In genomic region chr19:41479757-41480191, GRCh38 we compare ENCODE assay signal across 16 cellular contexts. TPM values are rescaled to one million over a fixed set of nuclear protein-coding genes. Genes with fewer than 3 reads are reported as not detected.
DNase-seq lines count a peak whose midpoint lies in the region; TF ChIP-seq lines count a peak whose summit lies in the region.
"Had no signal": no experiment of that assay in that cellular context is flagged by ENCODE, and none has a peak within 500 bp of the region (broad histone marks: within the 10 kb centered on the region; RNA-seq: fewer than 3 reads in every experiment).

No MANE protein-coding gene starts in this region.

- no peak overlapping the region for H2AFZ ChIP-seq in mammary epithelial cell (ENCODE audit: low read depth, low read length)

- POLR2A ChIA-PET in MCF 10A (lab: Yijun Ruan, JAX) = no interaction called here

- H3K36me3 ChIP-seq in mammary epithelial cell (ENCODE audit: insufficient read depth, low read length) (no peaks in the 10 kb centered on the region), liver (ENCODE audit: control insufficient read depth in 4 of 4, insufficient read depth in 3 of 4, low read depth in 1 of 4, low read length in 3 of 4) (no peaks in the 10 kb centered on the region), uterus (no peaks in the 10 kb centered on the region)

- H3K4me3 ChIP-seq in mammary epithelial cell (replicated peaks in 1 of 3; ENCODE audit: insufficient read depth in 1 of 3, low read depth in 2 of 3, low read length in 3 of 3) (no peak overlapping the region), liver (ENCODE audit: low read depth in 1 of 3, low read length in 3 of 3) (no peak overlapping the region), uterus (no peak overlapping the region)

- H4K20me1 ChIP-seq in mammary epithelial cell (ENCODE audit: insufficient read depth, low read length) = no peaks in the 10 kb centered on the region

- H3K4me1 Mint-ChIP-seq in MCF 10A (ENCODE audit: insufficient read depth, unreplicated experiment) = peaks cover 7% of the 10 kb centered on the region
- peaks cover 11% of the 10 kb centered on the region for H3K4me1 Mint-ChIP-seq in dendritic cell treated with granulocyte-macrophage colony-stimulating factor and Interleukin-4, amounts not matched to agents 40 ng/mL and 50 ng/mL, for 4 days (ENCODE audit: low read depth)
- H3K4me1 Mint-ChIP-seq: activated naive CD8-positive, alpha-beta T cell treated with anti-CD3 and anti-CD28 coated beads, Interleukin-2, amount 10 ng/mL, durations not matched to agents 7 days and 5 days had no signal

- BruUV-seq in MCF 10A (replicated peaks; lab: Mats Ljungman, UMichigan) (no TSS peak), mammary epithelial cell (replicated peaks; lab: Mats Ljungman, UMichigan) (no TSS peak)

- CTCF ChIA-PET in MCF 10A (lab: Yijun Ruan, JAX) = interaction anchor here (0.7 to 2.1 kb wide), 4 partner anchors 30 to 114 kb away, joined by 3 to 5 read pairs (median 4); no protein-coding TSS in a partner anchor
- CTCF ChIA-PET in mammary epithelial cell (lab: Charles Lee; ENCODE audit: low non-redundant PET) = no interaction called here

- peaks cover 85% of the 10 kb centered on the region for H3K27me3 Mint-ChIP-seq in MCF 10A (ENCODE audit: insufficient read depth, unreplicated experiment)
- peaks cover 41% of the 10 kb centered on the region for H3K27me3 Mint-ChIP-seq in dendritic cell treated with granulocyte-macrophage colony-stimulating factor and Interleukin-4, amounts not matched to agents 40 ng/mL and 50 ng/mL, for 4 days

- no peaks in the 10 kb centered on the region for H3K4me1 ChIP-seq in mammary epithelial cell (ENCODE audit: insufficient read depth, low read length)
- no peaks in the 10 kb centered on the region for H3K4me1 ChIP-seq in liver (ENCODE audit: control insufficient read depth in 4 of 4, insufficient read depth in 4 of 4, low read length in 3 of 4)
- H3K4me1 ChIP-seq in uterus = no peaks in the 10 kb centered on the region

- no peak for TF ChIP-seq RAD21 in liver (IDR thresholded peaks at IDR 0.05)

- no peaks in the 10 kb centered on the region for H3K9me3 Mint-ChIP-seq in MCF 10A (ENCODE audit: unreplicated experiment)
- no peaks in the 10 kb centered on the region for H3K9me3 Mint-ChIP-seq in dendritic cell treated with granulocyte-macrophage colony-stimulating factor and Interleukin-4, amounts not matched to agents 40 ng/mL and 50 ng/mL, for 4 days
- H3K9me3 Mint-ChIP-seq: activated naive CD8-positive, alpha-beta T cell treated with anti-CD3 and anti-CD28 coated beads, Interleukin-2, amount 10 ng/mL, durations not matched to agents 7 days and 5 days had no signal

- peak; percentile 38 for DNase-seq in MCF 10A (ENCODE audit: unreplicated experiment)
- no peak for DNase-seq in mammary epithelial cell
- peak in 1 of 2 donors; percentile 74 for DNase-seq in uterus
- no peak for DNase-seq in NCI-H1417 treated with DMSO at 0.1 percent for 48 hours (lab: John Stamatoyannopoulos, UW)
- no peak for DNase-seq in GM19240 (ENCODE audit: insufficient read length, low spot score)
- no peak for DNase-seq in germinal center (ENCODE audit: low spot score)
- DNase-seq: activated CD8-positive, alpha-beta memory T cell treated with anti-CD3 and anti-CD28 coated beads, Interleukin-2, amount 50 U/mL, for 4 hours; activated naive CD8-positive, alpha-beta T cell treated with anti-CD3 and anti-CD28 coated beads, Interleukin-2, amount 10 ng/mL, durations not matched to agents 7 days and 5 days; glutamatergic neuron; KBM-7; NCI-H226; occipital lobe; stimulated activated CD4-positive, alpha-beta T cell treated with anti-CD3 and anti-CD28 coated beads, Interleukin-2, amount 100 ng/mL, for 48 hours; stimulated activated naive CD4-positive, alpha-beta T cell had no signal

- H3K27me3 ChIP-seq in mammary epithelial cell (ENCODE audit: insufficient read depth, low read length) (no peaks in the 10 kb centered on the region), liver (ENCODE audit: control insufficient read depth in 4 of 4, insufficient read depth in 4 of 4, low read length in 3 of 4) (peaks cover 0 to 6% (median 3%) of the 10 kb centered on the region in 4 donors), uterus (no peaks in the 10 kb centered on the region)

- no peak for TF ChIP-seq POLR2A in uterus (IDR thresholded peaks at IDR 0.05)

- no peaks in the 10 kb centered on the region for H3K36me3 Mint-ChIP-seq in MCF 10A (ENCODE audit: insufficient read depth, unreplicated experiment)
- H3K36me3 Mint-ChIP-seq in dendritic cell treated with granulocyte-macrophage colony-stimulating factor and Interleukin-4, amounts not matched to agents 40 ng/mL and 50 ng/mL, for 4 days (ENCODE audit: low read depth) = no peaks in the 10 kb centered on the region
- H3K36me3 Mint-ChIP-seq: activated naive CD8-positive, alpha-beta T cell treated with anti-CD3 and anti-CD28 coated beads, Interleukin-2, amount 10 ng/mL, durations not matched to agents 7 days and 5 days had no signal

- H3K9me3 ChIP-seq in mammary epithelial cell (replicated peaks; ENCODE audit: insufficient read depth, low read length) (no peaks in the 10 kb centered on the region), liver (ENCODE audit: control insufficient read depth in 4 of 4, low read length in 3 of 4) (peaks cover 0 to 4% (median 0%) of the 10 kb centered on the region in 4 donors), uterus (no peaks in the 10 kb centered on the region)

- TF ChIP-seq CTCF in MCF 10A (IDR thresholded peaks at IDR 0.05; ENCODE audit: unreplicated experiment) (no peak), mammary epithelial cell (conservative IDR thresholded peaks at IDR 0.05 in 1 of 2, IDR thresholded peaks at IDR 0.05 in 1 of 2; ENCODE audit: extremely low read depth in 1 of 2, insufficient read depth in 1 of 2, low read depth in 1 of 2, low read length in 2 of 2) (no peak), liver (IDR thresholded peaks at IDR 0.05; ENCODE audit: low read depth, low read length, missing input control) (no peak), uterus (IDR thresholded peaks at IDR 0.05) (no peak)

- H3K4me3 Mint-ChIP-seq in MCF 10A (ENCODE audit: unreplicated experiment) = no peak overlapping the region
- no peak overlapping the region for H3K4me3 Mint-ChIP-seq in dendritic cell treated with granulocyte-macrophage colony-stimulating factor and Interleukin-4, amounts not matched to agents 40 ng/mL and 50 ng/mL, for 4 days
- H3K4me3 Mint-ChIP-seq: activated naive CD8-positive, alpha-beta T cell treated with anti-CD3 and anti-CD28 coated beads, Interleukin-2, amount 10 ng/mL, durations not matched to agents 7 days and 5 days had no signal

- H3K9ac ChIP-seq in mammary epithelial cell (ENCODE audit: insufficient read depth, low read length) (no peak overlapping the region), liver (ENCODE audit: low read depth in 1 of 2, low read length in 2 of 2) (no peak overlapping the region)

- no peak overlapping the region for H3K4me2 ChIP-seq in mammary epithelial cell (ENCODE audit: insufficient read depth, low read depth, low read length)

- no peak overlapping the region for H3K27ac ChIP-seq in mammary epithelial cell (ENCODE audit: insufficient read depth, low read depth, low read length)
- H3K27ac ChIP-seq in liver (ENCODE audit: low read depth in 1 of 2, low read length in 2 of 2) = peak overlapping the region; percentile 33 to 54
- peak overlapping the region; percentile 25 to 71 for H3K27ac ChIP-seq in uterus

- in situ Hi-C loops in mammary epithelial cell (cut with MboI; ENCODE audit: low sequenced_read_pairs in 2 of 2) = no loop called here

- intact Hi-C loops in MCF 10A (cut with micrococcal nuclease) (no loop called here), mammary epithelial cell (cut with micrococcal nuclease) (no loop called here), uterus (cut with DNase I; ENCODE audit: low total_unique reads) (no loop called here)
- intact Hi-C loops in dendritic cell treated with granulocyte-macrophage colony-stimulating factor and Interleukin-4, amounts not matched to agents 40 ng/mL and 50 ng/mL, for 4 days (cut with micrococcal nuclease) = no loop called here

- WGBS in mammary epithelial cell (ENCODE audit: low coverage, missing lambda C conversion rate) = 65% methylated on average over 8 of the region's 8 CpGs
- 67% methylated on average over 8 of the region's 8 CpGs for WGBS in liver

- H3K27ac Mint-ChIP-seq in MCF 10A (ENCODE audit: low read depth, unreplicated experiment) = no peak overlapping the region
- peak overlapping the region; percentile 26 for H3K27ac Mint-ChIP-seq in dendritic cell treated with granulocyte-macrophage colony-stimulating factor and Interleukin-4, amounts not matched to agents 40 ng/mL and 50 ng/mL, for 4 days
- H3K27ac Mint-ChIP-seq: activated naive CD8-positive, alpha-beta T cell treated with anti-CD3 and anti-CD28 coated beads, Interleukin-2, amount 10 ng/mL, durations not matched to agents 7 days and 5 days had no signal

- H3K79me2 ChIP-seq in mammary epithelial cell (ENCODE audit: insufficient read depth, low read length) = no peaks in the 10 kb centered on the region

- dilution Hi-C loops in mammary epithelial cell (cut with HindIII; ENCODE audit: low sequenced_read_pairs) = no loop called here

TF ChIP-seq in liver, 16 proteins besides CTCF, POLR2A, EP300 and RAD21 (continues in another document):
- TF ChIP-seq HNF4G (IDR thresholded peaks at IDR 0.05) (no peak), MAX (IDR thresholded peaks at IDR 0.05) (no peak), JUND (IDR thresholded peaks at IDR 0.05) (no peak), YY1 (IDR thresholded peaks at IDR 0.05) (no peak), GABPA (IDR thresholded peaks at IDR 0.05 in 1 of 2, conservative IDR thresholded peaks at IDR 0.05 in 1 of 2) (no peak), SP1 (IDR thresholded peaks at IDR 0.05) (no peak), TAF1 (conservative IDR thresholded peaks at IDR 0.05) (no peak)

RNA-seq across cellular contexts. Expression of gene ERICH4, which starts 36.8 kb away (rescaled TPM):
- total RNA-seq in MCF 10A (2022) = not detected in 2 replicates
- not detected for total RNA-seq in mammary epithelial cell
- not detected for polyA plus RNA-seq in mammary epithelial cell
- not detected for polyA minus RNA-seq in mammary epithelial cell
- total RNA-seq in liver = not detected
- not detected for polyA plus RNA-seq in liver
- not detected for total RNA-seq in uterus
- total RNA-seq: activated naive CD8-positive, alpha-beta T cell treated with anti-CD3 and anti-CD28 coated beads, Interleukin-2, amount 10 ng/mL, durations not matched to agents 7 days and 5 days; occipital lobe had no signal

RNA-seq across cellular contexts. Expression of gene DMAC2, which starts 40.1 kb away (rescaled TPM):
- total RNA-seq in MCF 10A (2022) = 27.7 and 34.8 TPM in 2 replicates
- 10 to 100 TPM; 39.2 to 50.6 TPM for total RNA-seq in mammary epithelial cell
- polyA plus RNA-seq in mammary epithelial cell = 76.9 TPM
- polyA minus RNA-seq in mammary epithelial cell = 50.3 TPM
- 10 to 100 TPM; 17.1 to 19.7 TPM for total RNA-seq in liver
- 10 to 100 TPM; 28.6 to 28.8 TPM for polyA plus RNA-seq in liver
- 10 to 100 TPM; 25.8 to 89.4 (median 32.9) TPM for total RNA-seq in uterus

RNA-seq across cellular contexts. Expression of gene B3GNT8, which starts 52.6 kb away (rescaled TPM):
- total RNA-seq in MCF 10A (2022) (not detected in 2 replicates), mammary epithelial cell (1 to 10 TPM; 5.2 to 5.8 TPM), liver (1 to 10 TPM in 1 of 2 donors, under 1 TPM in 1; 0.50 to 2.3 TPM), uterus (10 to 100 TPM in 1 of 4 donors, 1 to 10 TPM in 1, under 1 TPM in 1, not detected in 1; 0.83 to 14.1 (median 3.4) TPM)
- polyA plus RNA-seq in mammary epithelial cell (0.93 TPM), liver (under 1 TPM; 0.14 to 0.82 TPM)
- 0.67 TPM for polyA minus RNA-seq in mammary epithelial cell
